In the genomic region with DNA sequence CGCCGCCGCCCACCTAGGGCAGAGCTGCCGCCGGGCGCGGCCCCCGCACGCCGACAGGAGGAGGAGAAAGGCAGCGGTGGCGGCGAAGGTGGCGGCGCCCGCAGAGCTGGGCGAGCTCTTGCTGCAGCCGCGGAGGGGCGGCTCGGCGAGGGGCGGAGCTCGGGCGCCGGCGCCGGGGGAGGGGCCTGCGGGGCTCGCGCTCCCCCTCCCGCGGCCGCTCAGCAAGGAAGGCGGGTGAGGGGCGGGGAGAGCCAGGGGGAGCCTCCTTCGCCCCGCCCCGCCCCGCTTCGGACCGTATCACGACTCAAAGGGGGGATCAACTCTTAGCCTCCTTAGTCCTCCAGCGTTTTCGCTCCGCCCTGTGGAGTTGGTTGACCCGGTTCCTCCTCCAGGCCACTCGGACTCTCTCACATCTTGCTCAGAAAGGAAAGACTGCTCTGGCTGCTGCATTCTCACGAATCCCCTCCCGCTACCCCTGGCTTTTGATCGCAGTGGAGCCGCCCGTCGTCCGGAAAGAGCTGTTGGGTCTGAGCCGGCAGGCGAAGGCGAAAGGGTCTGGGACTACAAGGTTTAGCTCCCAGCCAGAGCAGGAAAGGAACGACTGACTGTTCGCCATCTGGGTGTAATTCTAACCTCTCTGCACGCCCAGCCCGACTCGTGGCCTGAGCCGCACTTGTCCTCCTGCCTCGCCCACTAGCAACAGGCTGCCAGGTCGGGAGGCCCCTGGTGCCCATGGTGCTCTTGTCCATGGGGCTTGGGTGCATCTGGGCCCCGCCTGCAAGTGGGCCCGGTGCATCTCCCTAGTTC, we compare ENCODE assay signal across 1 cellular context.
TF ChIP-seq lines count a peak whose summit lies in the region.

A gene (minus strand): TSS at position 120 of the 807 bp plus-strand sequence. CDS start 232 bp downstream, outside the sequence.

TF ChIP-seq in K562, 482 proteins besides CTCF, POLR2A, EP300 and RAD21 (continued from another document and continues in another):
- TF ChIP-seq, protein P1, sequence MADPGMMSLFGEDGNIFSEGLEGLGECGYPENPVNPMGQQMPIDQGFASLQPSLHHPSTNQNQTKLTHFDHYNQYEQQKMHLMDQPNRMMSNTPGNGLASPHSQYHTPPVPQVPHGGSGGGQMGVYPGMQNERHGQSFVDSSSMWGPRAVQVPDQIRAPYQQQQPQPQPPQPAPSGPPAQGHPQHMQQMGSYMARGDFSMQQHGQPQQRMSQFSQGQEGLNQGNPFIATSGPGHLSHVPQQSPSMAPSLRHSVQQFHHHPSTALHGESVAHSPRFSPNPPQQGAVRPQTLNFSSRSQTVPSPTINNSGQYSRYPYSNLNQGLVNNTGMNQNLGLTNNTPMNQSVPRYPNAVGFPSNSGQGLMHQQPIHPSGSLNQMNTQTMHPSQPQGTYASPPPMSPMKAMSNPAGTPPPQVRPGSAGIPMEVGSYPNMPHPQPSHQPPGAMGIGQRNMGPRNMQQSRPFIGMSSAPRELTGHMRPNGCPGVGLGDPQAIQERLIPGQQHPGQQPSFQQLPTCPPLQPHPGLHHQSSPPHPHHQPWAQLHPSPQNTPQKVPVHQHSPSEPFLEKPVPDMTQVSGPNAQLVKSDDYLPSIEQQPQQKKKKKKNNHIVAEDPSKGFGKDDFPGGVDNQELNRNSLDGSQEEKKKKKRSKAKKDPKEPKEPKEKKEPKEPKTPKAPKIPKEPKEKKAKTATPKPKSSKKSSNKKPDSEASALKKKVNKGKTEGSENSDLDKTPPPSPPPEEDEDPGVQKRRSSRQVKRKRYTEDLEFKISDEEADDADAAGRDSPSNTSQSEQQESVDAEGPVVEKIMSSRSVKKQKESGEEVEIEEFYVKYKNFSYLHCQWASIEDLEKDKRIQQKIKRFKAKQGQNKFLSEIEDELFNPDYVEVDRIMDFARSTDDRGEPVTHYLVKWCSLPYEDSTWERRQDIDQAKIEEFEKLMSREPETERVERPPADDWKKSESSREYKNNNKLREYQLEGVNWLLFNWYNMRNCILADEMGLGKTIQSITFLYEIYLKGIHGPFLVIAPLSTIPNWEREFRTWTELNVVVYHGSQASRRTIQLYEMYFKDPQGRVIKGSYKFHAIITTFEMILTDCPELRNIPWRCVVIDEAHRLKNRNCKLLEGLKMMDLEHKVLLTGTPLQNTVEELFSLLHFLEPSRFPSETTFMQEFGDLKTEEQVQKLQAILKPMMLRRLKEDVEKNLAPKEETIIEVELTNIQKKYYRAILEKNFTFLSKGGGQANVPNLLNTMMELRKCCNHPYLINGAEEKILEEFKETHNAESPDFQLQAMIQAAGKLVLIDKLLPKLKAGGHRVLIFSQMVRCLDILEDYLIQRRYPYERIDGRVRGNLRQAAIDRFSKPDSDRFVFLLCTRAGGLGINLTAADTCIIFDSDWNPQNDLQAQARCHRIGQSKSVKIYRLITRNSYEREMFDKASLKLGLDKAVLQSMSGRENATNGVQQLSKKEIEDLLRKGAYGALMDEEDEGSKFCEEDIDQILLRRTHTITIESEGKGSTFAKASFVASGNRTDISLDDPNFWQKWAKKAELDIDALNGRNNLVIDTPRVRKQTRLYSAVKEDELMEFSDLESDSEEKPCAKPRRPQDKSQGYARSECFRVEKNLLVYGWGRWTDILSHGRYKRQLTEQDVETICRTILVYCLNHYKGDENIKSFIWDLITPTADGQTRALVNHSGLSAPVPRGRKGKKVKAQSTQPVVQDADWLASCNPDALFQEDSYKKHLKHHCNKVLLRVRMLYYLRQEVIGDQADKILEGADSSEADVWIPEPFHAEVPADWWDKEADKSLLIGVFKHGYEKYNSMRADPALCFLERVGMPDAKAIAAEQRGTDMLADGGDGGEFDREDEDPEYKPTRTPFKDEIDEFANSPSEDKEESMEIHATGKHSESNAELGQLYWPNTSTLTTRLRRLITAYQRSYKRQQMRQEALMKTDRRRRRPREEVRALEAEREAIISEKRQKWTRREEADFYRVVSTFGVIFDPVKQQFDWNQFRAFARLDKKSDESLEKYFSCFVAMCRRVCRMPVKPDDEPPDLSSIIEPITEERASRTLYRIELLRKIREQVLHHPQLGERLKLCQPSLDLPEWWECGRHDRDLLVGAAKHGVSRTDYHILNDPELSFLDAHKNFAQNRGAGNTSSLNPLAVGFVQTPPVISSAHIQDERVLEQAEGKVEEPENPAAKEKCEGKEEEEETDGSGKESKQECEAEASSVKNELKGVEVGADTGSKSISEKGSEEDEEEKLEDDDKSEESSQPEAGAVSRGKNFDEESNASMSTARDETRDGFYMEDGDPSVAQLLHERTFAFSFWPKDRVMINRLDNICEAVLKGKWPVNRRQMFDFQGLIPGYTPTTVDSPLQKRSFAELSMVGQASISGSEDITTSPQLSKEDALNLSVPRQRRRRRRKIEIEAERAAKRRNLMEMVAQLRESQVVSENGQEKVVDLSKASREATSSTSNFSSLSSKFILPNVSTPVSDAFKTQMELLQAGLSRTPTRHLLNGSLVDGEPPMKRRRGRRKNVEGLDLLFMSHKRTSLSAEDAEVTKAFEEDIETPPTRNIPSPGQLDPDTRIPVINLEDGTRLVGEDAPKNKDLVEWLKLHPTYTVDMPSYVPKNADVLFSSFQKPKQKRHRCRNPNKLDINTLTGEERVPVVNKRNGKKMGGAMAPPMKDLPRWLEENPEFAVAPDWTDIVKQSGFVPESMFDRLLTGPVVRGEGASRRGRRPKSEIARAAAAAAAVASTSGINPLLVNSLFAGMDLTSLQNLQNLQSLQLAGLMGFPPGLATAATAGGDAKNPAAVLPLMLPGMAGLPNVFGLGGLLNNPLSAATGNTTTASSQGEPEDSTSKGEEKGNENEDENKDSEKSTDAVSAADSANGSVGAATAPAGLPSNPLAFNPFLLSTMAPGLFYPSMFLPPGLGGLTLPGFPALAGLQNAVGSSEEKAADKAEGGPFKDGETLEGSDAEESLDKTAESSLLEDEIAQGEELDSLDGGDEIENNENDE (IDR thresholded peaks at IDR 0.05; ENCODE audit: low read depth, low read length), result no peak
- TF ChIP-seq, protein P2, sequence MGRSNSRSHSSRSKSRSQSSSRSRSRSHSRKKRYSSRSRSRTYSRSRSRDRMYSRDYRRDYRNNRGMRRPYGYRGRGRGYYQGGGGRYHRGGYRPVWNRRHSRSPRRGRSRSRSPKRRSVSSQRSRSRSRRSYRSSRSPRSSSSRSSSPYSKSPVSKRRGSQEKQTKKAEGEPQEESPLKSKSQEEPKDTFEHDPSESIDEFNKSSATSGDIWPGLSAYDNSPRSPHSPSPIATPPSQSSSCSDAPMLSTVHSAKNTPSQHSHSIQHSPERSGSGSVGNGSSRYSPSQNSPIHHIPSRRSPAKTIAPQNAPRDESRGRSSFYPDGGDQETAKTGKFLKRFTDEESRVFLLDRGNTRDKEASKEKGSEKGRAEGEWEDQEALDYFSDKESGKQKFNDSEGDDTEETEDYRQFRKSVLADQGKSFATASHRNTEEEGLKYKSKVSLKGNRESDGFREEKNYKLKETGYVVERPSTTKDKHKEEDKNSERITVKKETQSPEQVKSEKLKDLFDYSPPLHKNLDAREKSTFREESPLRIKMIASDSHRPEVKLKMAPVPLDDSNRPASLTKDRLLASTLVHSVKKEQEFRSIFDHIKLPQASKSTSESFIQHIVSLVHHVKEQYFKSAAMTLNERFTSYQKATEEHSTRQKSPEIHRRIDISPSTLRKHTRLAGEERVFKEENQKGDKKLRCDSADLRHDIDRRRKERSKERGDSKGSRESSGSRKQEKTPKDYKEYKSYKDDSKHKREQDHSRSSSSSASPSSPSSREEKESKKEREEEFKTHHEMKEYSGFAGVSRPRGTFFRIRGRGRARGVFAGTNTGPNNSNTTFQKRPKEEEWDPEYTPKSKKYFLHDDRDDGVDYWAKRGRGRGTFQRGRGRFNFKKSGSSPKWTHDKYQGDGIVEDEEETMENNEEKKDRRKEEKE (IDR thresholded peaks at IDR 0.05; ENCODE audit: borderline replicate concordance in 1 of 2, control insufficient read depth in 1 of 2, low read depth in 2 of 2, low read length in 1 of 2), result peak in 1 of 2 experiments; percentile 98; a peak in 2 of 4 replicates
- TF ChIP-seq GTF2E2 (tag; IDR thresholded peaks at IDR 0.05), result peak; percentile 84
- TF ChIP-seq ZC3H4 (CRISPR knock-in tag; IDR thresholded peaks at IDR 0.05; ENCODE audit: borderline replicate concordance), result no peak
- TF ChIP-seq POLR2B (IDR thresholded peaks at IDR 0.05; ENCODE audit: low read depth, partially characterized antibody), result peak; percentile 74
- peak; percentile 99 for TF ChIP-seq TOE1 (IDR thresholded peaks at IDR 0.05; ENCODE audit: borderline replicate concordance)
- no peak for TF ChIP-seq TOE1 (CRISPR knock-in tag; IDR thresholded peaks at IDR 0.05; ENCODE audit: borderline replicate concordance, low read depth)
- TF ChIP-seq ASH1L (IDR thresholded peaks at IDR 0.05; ENCODE audit: borderline replicate concordance, low read depth, partially characterized antibody), result peak; percentile 84
- no peak for TF ChIP-seq E2F3 (CRISPR knock-in tag; IDR thresholded peaks at IDR 0.05)
- no peak for TF ChIP-seq ZKSCAN1 (IDR thresholded peaks at IDR 0.05; ENCODE audit: low read depth, low read length)
- TF ChIP-seq RBM25 (IDR thresholded peaks at IDR 0.05; ENCODE audit: low read depth, low read length, severe bottlenecking), result no peak
- TF ChIP-seq GABPA (tag; conservative IDR thresholded peaks at IDR 0.05; ENCODE audit: low read depth), result peak; percentile 45; the same call in 1 of the 2 replicates
- no peak for TF ChIP-seq ZNF197 (CRISPR knock-in tag; IDR thresholded peaks at IDR 0.05; ENCODE audit: low read depth)
- TF ChIP-seq, protein P3, sequence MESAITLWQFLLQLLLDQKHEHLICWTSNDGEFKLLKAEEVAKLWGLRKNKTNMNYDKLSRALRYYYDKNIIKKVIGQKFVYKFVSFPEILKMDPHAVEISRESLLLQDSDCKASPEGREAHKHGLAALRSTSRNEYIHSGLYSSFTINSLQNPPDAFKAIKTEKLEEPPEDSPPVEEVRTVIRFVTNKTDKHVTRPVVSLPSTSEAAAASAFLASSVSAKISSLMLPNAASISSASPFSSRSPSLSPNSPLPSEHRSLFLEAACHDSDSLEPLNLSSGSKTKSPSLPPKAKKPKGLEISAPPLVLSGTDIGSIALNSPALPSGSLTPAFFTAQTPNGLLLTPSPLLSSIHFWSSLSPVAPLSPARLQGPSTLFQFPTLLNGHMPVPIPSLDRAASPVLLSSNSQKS (CRISPR knock-in tag; IDR thresholded peaks at IDR 0.05), result no peak
- TF ChIP-seq, protein P4, sequence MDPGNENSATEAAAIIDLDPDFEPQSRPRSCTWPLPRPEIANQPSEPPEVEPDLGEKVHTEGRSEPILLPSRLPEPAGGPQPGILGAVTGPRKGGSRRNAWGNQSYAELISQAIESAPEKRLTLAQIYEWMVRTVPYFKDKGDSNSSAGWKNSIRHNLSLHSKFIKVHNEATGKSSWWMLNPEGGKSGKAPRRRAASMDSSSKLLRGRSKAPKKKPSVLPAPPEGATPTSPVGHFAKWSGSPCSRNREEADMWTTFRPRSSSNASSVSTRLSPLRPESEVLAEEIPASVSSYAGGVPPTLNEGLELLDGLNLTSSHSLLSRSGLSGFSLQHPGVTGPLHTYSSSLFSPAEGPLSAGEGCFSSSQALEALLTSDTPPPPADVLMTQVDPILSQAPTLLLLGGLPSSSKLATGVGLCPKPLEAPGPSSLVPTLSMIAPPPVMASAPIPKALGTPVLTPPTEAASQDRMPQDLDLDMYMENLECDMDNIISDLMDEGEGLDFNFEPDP (CRISPR knock-in tag; IDR thresholded peaks at IDR 0.05), result no peak
- TF ChIP-seq, protein P5, sequence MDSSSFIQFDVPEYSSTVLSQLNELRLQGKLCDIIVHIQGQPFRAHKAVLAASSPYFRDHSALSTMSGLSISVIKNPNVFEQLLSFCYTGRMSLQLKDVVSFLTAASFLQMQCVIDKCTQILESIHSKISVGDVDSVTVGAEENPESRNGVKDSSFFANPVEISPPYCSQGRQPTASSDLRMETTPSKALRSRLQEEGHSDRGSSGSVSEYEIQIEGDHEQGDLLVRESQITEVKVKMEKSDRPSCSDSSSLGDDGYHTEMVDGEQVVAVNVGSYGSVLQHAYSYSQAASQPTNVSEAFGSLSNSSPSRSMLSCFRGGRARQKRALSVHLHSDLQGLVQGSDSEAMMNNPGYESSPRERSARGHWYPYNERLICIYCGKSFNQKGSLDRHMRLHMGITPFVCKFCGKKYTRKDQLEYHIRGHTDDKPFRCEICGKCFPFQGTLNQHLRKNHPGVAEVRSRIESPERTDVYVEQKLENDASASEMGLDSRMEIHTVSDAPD (CRISPR knock-in tag; IDR thresholded peaks at IDR 0.05), result no peak
- no peak for TF ChIP-seq PHF21A (IDR thresholded peaks at IDR 0.05; ENCODE audit: borderline replicate concordance, low read depth)
- no peak for TF ChIP-seq HNRNPK (IDR thresholded peaks at IDR 0.05; ENCODE audit: low read depth, low read length, poor library complexity, severe bottlenecking)
- TF ChIP-seq, protein P6, sequence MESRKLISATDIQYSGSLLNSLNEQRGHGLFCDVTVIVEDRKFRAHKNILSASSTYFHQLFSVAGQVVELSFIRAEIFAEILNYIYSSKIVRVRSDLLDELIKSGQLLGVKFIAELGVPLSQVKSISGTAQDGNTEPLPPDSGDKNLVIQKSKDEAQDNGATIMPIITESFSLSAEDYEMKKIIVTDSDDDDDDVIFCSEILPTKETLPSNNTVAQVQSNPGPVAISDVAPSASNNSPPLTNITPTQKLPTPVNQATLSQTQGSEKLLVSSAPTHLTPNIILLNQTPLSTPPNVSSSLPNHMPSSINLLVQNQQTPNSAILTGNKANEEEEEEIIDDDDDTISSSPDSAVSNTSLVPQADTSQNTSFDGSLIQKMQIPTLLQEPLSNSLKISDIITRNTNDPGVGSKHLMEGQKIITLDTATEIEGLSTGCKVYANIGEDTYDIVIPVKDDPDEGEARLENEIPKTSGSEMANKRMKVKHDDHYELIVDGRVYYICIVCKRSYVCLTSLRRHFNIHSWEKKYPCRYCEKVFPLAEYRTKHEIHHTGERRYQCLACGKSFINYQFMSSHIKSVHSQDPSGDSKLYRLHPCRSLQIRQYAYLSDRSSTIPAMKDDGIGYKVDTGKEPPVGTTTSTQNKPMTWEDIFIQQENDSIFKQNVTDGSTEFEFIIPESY (CRISPR knock-in tag; IDR thresholded peaks at IDR 0.05), result no peak
- TF ChIP-seq PHTF2 (CRISPR knock-in tag; IDR thresholded peaks at IDR 0.05), result no peak
- TF ChIP-seq SUPT5H (IDR thresholded peaks at IDR 0.05), result peak; percentile 76
- no peak for TF ChIP-seq RBBP5 (IDR thresholded peaks at IDR 0.05; ENCODE audit: borderline replicate concordance, insufficient read depth, low read length, poor library complexity, severe bottlenecking)
- TF ChIP-seq MYC (IDR thresholded peaks at IDR 0.05; ENCODE audit: low read depth, low read length), result no peak
- TF ChIP-seq MYC (CRISPR knock-in tag; IDR thresholded peaks at IDR 0.05; ENCODE audit: borderline replicate concordance, low read depth), result no peak
- TF ChIP-seq, protein P7, sequence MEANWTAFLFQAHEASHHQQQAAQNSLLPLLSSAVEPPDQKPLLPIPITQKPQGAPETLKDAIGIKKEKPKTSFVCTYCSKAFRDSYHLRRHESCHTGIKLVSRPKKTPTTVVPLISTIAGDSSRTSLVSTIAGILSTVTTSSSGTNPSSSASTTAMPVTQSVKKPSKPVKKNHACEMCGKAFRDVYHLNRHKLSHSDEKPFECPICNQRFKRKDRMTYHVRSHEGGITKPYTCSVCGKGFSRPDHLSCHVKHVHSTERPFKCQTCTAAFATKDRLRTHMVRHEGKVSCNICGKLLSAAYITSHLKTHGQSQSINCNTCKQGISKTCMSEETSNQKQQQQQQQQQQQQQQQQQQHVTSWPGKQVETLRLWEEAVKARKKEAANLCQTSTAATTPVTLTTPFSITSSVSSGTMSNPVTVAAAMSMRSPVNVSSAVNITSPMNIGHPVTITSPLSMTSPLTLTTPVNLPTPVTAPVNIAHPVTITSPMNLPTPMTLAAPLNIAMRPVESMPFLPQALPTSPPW (CRISPR knock-in tag; IDR thresholded peaks at IDR 0.05), result peak; percentile 98
- no peak for TF ChIP-seq PPARD (CRISPR knock-in tag; IDR thresholded peaks at IDR 0.05)
- TF ChIP-seq MTA3 (IDR thresholded peaks at IDR 0.05; ENCODE audit: borderline replicate concordance), result peak; percentile 51; the same call in 1 of the 2 replicates
- TF ChIP-seq ZC3H11A (IDR thresholded peaks at IDR 0.05; ENCODE audit: low read depth, low read length), result no peak
- no peak for TF ChIP-seq MTF1 (CRISPR knock-in tag; IDR thresholded peaks at IDR 0.05; ENCODE audit: borderline replicate concordance)
- TF ChIP-seq FOXP1 (CRISPR knock-in tag; IDR thresholded peaks at IDR 0.05), result no peak
- TF ChIP-seq TEAD4 (IDR thresholded peaks at IDR 0.05; ENCODE audit: low read length), result no peak
- no peak for TF ChIP-seq TEAD4 (CRISPR knock-in tag; IDR thresholded peaks at IDR 0.05; ENCODE audit: borderline replicate concordance)
